ENCODE assay signal across 8 cellular contexts in the genomic region with DNA sequence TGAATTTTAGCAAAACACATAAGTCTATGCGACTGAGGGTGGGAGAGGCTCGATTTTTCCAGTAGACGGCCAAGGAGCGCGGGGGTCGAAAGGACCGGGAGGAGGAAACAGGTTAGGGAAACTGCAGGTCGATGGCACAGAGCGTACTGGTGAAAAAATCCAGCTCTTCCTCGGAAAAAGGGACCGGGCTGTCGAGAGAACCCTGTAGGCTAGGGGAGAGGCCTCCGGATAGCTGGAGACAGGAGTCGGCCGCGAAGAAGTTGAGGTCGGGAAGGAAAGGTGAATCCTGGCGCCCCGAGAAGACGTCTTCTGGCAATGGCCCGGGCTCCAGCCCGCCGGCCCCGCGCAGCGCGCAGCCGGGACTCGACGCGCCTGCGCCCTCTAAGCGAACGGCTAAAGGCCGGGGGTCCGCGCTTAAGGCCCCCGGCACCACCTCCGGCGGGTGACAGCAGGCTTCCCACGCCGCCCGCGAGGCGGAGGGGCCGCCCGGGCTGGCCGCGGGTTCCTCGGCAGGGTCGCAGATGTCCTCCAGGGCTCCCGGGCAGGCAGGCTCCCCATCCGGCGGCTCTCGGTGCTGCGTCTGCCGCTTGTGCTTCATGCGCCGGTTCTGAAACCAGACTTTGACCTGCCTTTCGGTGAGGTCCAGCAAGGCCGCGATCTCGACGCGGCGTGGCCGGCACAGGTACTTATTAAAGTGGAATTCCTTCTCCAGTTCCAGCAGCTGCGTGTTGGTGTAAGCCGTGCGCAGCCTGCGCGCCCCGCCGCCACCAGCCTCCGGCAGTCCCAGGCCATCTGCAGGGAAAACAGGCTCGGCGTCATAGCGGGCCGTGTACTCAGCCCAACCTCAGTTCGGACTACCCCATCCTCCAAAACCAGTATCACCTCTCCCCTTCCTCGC. TPM values are rescaled to one million over a fixed set of nuclear protein-coding genes. Genes with fewer than 3 reads are reported as not detected.
A peak's percentile ranks its signal among the peaks of the same experiment; 100 is the strongest.
DNase-seq lines count a peak whose midpoint lies in the region; ATAC-seq and TF ChIP-seq lines count a peak whose summit lies in the region.

No MANE protein-coding gene starts in this region.

- peak; percentile 85 for DNase-seq in GM20000 (ENCODE audit: low spot score)
- peak; percentile 61 for DNase-seq in NCI-H69 (lab: John Stamatoyannopoulos, UW)
- DNase-seq in foreskin keratinocyte: peak; percentile 38 to 66
- DNase-seq in osteocyte (ENCODE audit: extremely low spot score, unreplicated experiment): no peak
- DNase-seq in cerebellar nuclear complex (lab: John Stamatoyannopoulos, UW): no peak
- no peak for DNase-seq in caudate nucleus (lab: John Stamatoyannopoulos, UW)

- peak overlapping the region; percentile 98 for H3K4me3 Mint-ChIP-seq in activated T-helper 17 cell treated with anti-CD3 and anti-CD28 coated beads, Interleukin-2, amount 50 U/mL, for 72 hours
- peak overlapping the region; percentile 59 for H3K4me3 Mint-ChIP-seq in osteocyte (ENCODE audit: unreplicated experiment)

- peaks cover 0 to 73% (median 57%) of the 10 kb centered on the region in 11 experiments; a peak in 18 of 22 replicates for H4K20me1 ChIP-seq in BLaER1 treated with 17β-estradiol and CSF1 and Interleukin-3, amounts not matched to agents 10 nM and 100 nM

- no peaks in the 10 kb centered on the region for H3K36me3 ChIP-seq in BLaER1 treated with 17β-estradiol and CSF1 and Interleukin-3, amounts not matched to agents 10 nM and 100 nM

- peaks cover 98 to 100% (median 100%) of the 10 kb centered on the region in 11 experiments for H3K27me3 ChIP-seq in BLaER1 treated with 17β-estradiol and CSF1 and Interleukin-3, amounts not matched to agents 10 nM and 100 nM
- H3K27me3 ChIP-seq in foreskin keratinocyte: peaks cover 89% of the 10 kb centered on the region

- peaks cover 6% of the 10 kb centered on the region for H3K27me3 Mint-ChIP-seq in activated T-helper 17 cell treated with anti-CD3 and anti-CD28 coated beads, Interleukin-2, amount 50 U/mL, for 72 hours
- H3K27me3 Mint-ChIP-seq in osteocyte (ENCODE audit: unreplicated experiment): peaks cover 82% of the 10 kb centered on the region

- peak; percentile 56 for ATAC-seq in activated T-helper 17 cell treated with anti-CD3 and anti-CD28 coated beads, Interleukin-2, amount 50 U/mL, for 72 hours (replicated peaks)
- peak; percentile 42 for ATAC-seq in foreskin keratinocyte

- peaks cover 21% of the 10 kb centered on the region for H3K4me1 Mint-ChIP-seq in activated T-helper 17 cell treated with anti-CD3 and anti-CD28 coated beads, Interleukin-2, amount 50 U/mL, for 72 hours
- peaks cover 11% of the 10 kb centered on the region for H3K4me1 Mint-ChIP-seq in osteocyte (ENCODE audit: unreplicated experiment)

- H3K27ac Mint-ChIP-seq in activated T-helper 17 cell treated with anti-CD3 and anti-CD28 coated beads, Interleukin-2, amount 50 U/mL, for 72 hours: peak overlapping the region; percentile 100
- no peak overlapping the region for H3K27ac Mint-ChIP-seq in osteocyte (ENCODE audit: unreplicated experiment)

- peaks cover 23% of the 10 kb centered on the region for H3K36me3 Mint-ChIP-seq in activated T-helper 17 cell treated with anti-CD3 and anti-CD28 coated beads, Interleukin-2, amount 50 U/mL, for 72 hours (ENCODE audit: low read depth)
- H3K36me3 Mint-ChIP-seq in osteocyte (ENCODE audit: unreplicated experiment): no peaks in the 10 kb centered on the region

- no peaks in the 10 kb centered on the region for H3K9me3 Mint-ChIP-seq in activated T-helper 17 cell treated with anti-CD3 and anti-CD28 coated beads, Interleukin-2, amount 50 U/mL, for 72 hours
- no peaks in the 10 kb centered on the region for H3K9me3 Mint-ChIP-seq in osteocyte (ENCODE audit: unreplicated experiment)

- peak overlapping the region in 4 of 10 experiments; percentile 35 to 43 (median 38); a peak in 6 of 20 replicates for H3K4me3 ChIP-seq in BLaER1 treated with 17β-estradiol and CSF1 and Interleukin-3, amounts not matched to agents 10 nM and 100 nM

- no peak overlapping the region for H3K9ac ChIP-seq in BLaER1 treated with 17β-estradiol and CSF1 and Interleukin-3, amounts not matched to agents 10 nM and 100 nM

- no peak for TF ChIP-seq CTCF in GM20000 (IDR thresholded peaks at IDR 0.05; ENCODE audit: extremely low read depth, missing control alignments)
- peak; percentile 27 for TF ChIP-seq CTCF in foreskin keratinocyte (conservative IDR thresholded peaks at IDR 0.05)
- no peak for TF ChIP-seq CTCF in osteocyte (IDR thresholded peaks at IDR 0.05)

- H3K9me3 ChIP-seq in BLaER1 treated with 17β-estradiol and CSF1 and Interleukin-3, amounts not matched to agents 10 nM and 100 nM (replicated peaks in 1 of 11): peaks cover 0 to 12% (median 9%) of the 10 kb centered on the region in 11 experiments; a peak in 10 of 22 replicates

- peaks cover 0 to 8% (median 0%) of the 10 kb centered on the region in 10 experiments; a peak in 4 of 20 replicates for H3K4me1 ChIP-seq in BLaER1 treated with 17β-estradiol and CSF1 and Interleukin-3, amounts not matched to agents 10 nM and 100 nM
- H3K4me1 ChIP-seq in foreskin keratinocyte: peaks cover 6% of the 10 kb centered on the region

- no peak overlapping the region for H3K27ac ChIP-seq in BLaER1 treated with 17β-estradiol and CSF1 and Interleukin-3, amounts not matched to agents 10 nM and 100 nM
- no peak overlapping the region for H3K27ac ChIP-seq in foreskin keratinocyte
- H3K27ac ChIP-seq in caudate nucleus (ENCODE audit: low read depth, low read length): no peak overlapping the region

- H3K4me2 ChIP-seq in BLaER1 treated with 17β-estradiol and CSF1 and Interleukin-3, amounts not matched to agents 10 nM and 100 nM: peak overlapping the region in 10 of 11 experiments; percentile 3 to 72 (median 30); a peak in 11 of 22 replicates

RNA-seq across cellular contexts. Expression of gene HOXB2, which starts 1.7 kb away (rescaled TPM):
- 10 to 100 TPM in 1 of 2 donors, 1 to 10 TPM in 1; 2.0 to 15.3 TPM for total RNA-seq in activated T-helper 17 cell treated with anti-CD3 and anti-CD28 coated beads, Interleukin-2, amount 50 U/mL, for 72 hours
- 0.41 and 0.74 TPM in 2 replicates for total RNA-seq in foreskin keratinocyte
- 1.2 and 1.3 TPM in 2 replicates for polyA plus RNA-seq in foreskin keratinocyte
- total RNA-seq in osteocyte: not detected in 2 replicates

RNA-seq across cellular contexts. Expression of gene HOXB1, which starts 12.4 kb away (rescaled TPM):
- not detected for total RNA-seq in activated T-helper 17 cell treated with anti-CD3 and anti-CD28 coated beads, Interleukin-2, amount 50 U/mL, for 72 hours
- total RNA-seq in foreskin keratinocyte (not detected in 2 replicates), osteocyte (not detected in 2 replicates)
- polyA plus RNA-seq in foreskin keratinocyte: not detected in 2 replicates

RNA-seq across cellular contexts. Expression of gene HOXB4, which starts 34.9 kb away (rescaled TPM):
- 1 to 10 TPM; 2.6 to 2.8 TPM for total RNA-seq in activated T-helper 17 cell treated with anti-CD3 and anti-CD28 coated beads, Interleukin-2, amount 50 U/mL, for 72 hours
- total RNA-seq in foreskin keratinocyte: 0.03 and 0.04 TPM in 2 replicates
- polyA plus RNA-seq in foreskin keratinocyte: 0.03 and 0.04 TPM in 2 replicates
- not detected in 2 replicates for total RNA-seq in osteocyte

RNA-seq across cellular contexts. Expression of gene HOXB3, which starts 46.8 kb away (rescaled TPM):
- 1 to 10 TPM; 3.1 to 5.4 TPM for total RNA-seq in activated T-helper 17 cell treated with anti-CD3 and anti-CD28 coated beads, Interleukin-2, amount 50 U/mL, for 72 hours
- total RNA-seq in foreskin keratinocyte: 0.04 and 0.48 TPM in 2 replicates
- 0.02 and 0.09 TPM in 2 replicates for polyA plus RNA-seq in foreskin keratinocyte
- 0.46 TPM in 1 of 2 replicates, not detected in the other for total RNA-seq in osteocyte

RNA-seq across cellular contexts. Expression of gene HOXB5, which starts 50.4 kb away (rescaled TPM):
- total RNA-seq in activated T-helper 17 cell treated with anti-CD3 and anti-CD28 coated beads, Interleukin-2, amount 50 U/mL, for 72 hours: not detected
- not detected in 2 replicates for total RNA-seq in foreskin keratinocyte
- not detected in 2 replicates for polyA plus RNA-seq in foreskin keratinocyte
- not detected in 2 replicates for total RNA-seq in osteocyte

Comparison
In these comparisons a context has a peak if more than half of its experiments do, and no peak if none do; other contexts are left out.
1. DNase-seq: peak in GM20000 (single experiment), NCI-H69 (single experiment) and foreskin keratinocyte (2 of 2); none in osteocyte (single experiment), cerebellar nuclear complex (0 of 2) and caudate nucleus (0 of 61).